ENCODE assay signal across 13 cellular contexts in the genomic region with DNA sequence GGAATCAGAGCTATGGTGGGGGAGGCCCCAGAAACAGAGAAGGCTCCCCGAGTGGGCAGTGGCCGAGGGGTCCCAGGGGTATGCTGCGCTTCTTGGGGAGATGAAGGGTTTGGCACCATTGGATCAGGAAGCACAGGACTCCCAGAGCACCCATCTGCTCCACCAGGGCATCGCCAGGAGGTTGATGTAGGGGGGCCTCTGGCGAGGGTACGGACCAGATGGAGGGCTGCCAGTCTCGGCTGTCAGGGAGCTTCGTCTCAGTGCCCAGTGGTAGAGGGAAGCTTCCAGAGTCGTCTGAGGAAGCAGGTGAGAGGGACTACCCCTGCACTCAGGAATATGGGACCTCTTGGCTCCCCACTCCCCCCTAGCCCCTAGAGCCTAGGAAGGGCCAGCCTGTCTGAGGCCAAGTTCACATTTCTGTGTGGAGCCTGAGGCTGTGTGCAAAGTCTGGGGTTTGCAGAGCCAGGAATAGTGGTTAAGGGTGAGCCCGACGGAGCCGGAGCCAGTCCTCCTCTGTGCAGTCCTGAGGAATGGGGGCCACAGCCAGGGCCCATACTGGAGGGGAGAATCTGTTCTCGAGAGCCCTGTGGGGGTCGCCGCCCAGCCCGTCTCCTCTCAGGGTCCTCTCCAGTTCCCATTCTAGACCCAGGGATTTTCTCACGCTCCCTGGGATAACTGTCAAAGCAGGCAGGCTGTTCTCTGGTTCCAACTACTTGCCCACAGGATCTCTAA. TPM values are rescaled to one million over a fixed set of nuclear protein-coding genes. Genes with fewer than 3 reads are reported as not detected.
DNase-seq lines count a peak whose midpoint lies in the region; ATAC-seq and TF ChIP-seq lines count a peak whose summit lies in the region.
"Had no signal": no experiment of that assay in that cellular context is flagged by ENCODE, and none has a peak within 500 bp of the region (broad histone marks: within the 10 kb centered on the region; RNA-seq: fewer than 3 reads in every experiment).

No MANE protein-coding gene starts in this region.

- no peak overlapping the region for H3K4me3 ChIP-seq in A673 (ENCODE audit: low read depth, low read length, poor library complexity, severe bottlenecking)
- no peak overlapping the region for H3K4me3 ChIP-seq in OCI-LY7 (ENCODE audit: low read depth, low read length, poor library complexity, severe bottlenecking)
- no peak overlapping the region for H3K4me3 ChIP-seq in esophagus (ENCODE audit: low read depth in 1 of 2, low read length in 2 of 2)
- no peak overlapping the region for H3K4me3 ChIP-seq in upper lobe of left lung
- H3K4me3 ChIP-seq: body of pancreas, HAP-1, SJSA1 had no signal

- H3K36me3 ChIP-seq in A673 (ENCODE audit: insufficient read depth, low read length, poor library complexity, severe bottlenecking): peaks cover 55% of the 10 kb centered on the region
- peaks cover 62% of the 10 kb centered on the region for H3K36me3 ChIP-seq in OCI-LY7 (ENCODE audit: insufficient read depth, low read length)
- H3K36me3 ChIP-seq in esophagus (ENCODE audit: control insufficient read depth in 2 of 2, insufficient read depth in 2 of 2, low read length in 1 of 2): peaks cover 9 to 61% of the 10 kb centered on the region in 2 donors
- peaks cover 34 to 80% (median 71%) of the 10 kb centered on the region in 4 donors for H3K36me3 ChIP-seq in upper lobe of left lung

- no peaks in the 10 kb centered on the region for H3K9me3 ChIP-seq in A673 (ENCODE audit: low read depth, low read length, poor library complexity, severe bottlenecking)
- no peaks in the 10 kb centered on the region for H3K9me3 ChIP-seq in OCI-LY7 (ENCODE audit: low read length)
- H3K9me3 ChIP-seq in esophagus (ENCODE audit: control insufficient read depth in 2 of 2, insufficient read depth in 1 of 2, low read depth in 1 of 2, low read length in 1 of 2): no peaks in the 10 kb centered on the region
- H3K9me3 ChIP-seq in upper lobe of left lung: no peaks in the 10 kb centered on the region
- H3K9me3 ChIP-seq: body of pancreas, HAP-1, SJSA1 had no signal

- no peak overlapping the region for H2AFZ ChIP-seq in OCI-LY7 (ENCODE audit: low read length)

- H3K27me3 ChIP-seq in A673 (replicated peaks; ENCODE audit: insufficient read depth, low read depth, low read length, poor library complexity) (no peaks in the 10 kb centered on the region), esophagus (ENCODE audit: control insufficient read depth in 1 of 2, insufficient read depth in 2 of 2, low read length in 2 of 2) (no peaks in the 10 kb centered on the region), upper lobe of left lung (no peaks in the 10 kb centered on the region)
- H3K27me3 ChIP-seq: body of pancreas, SJSA1 had no signal

- no peaks in the 10 kb centered on the region for H4K20me1 ChIP-seq in OCI-LY7 (ENCODE audit: insufficient read depth, low read length)

- 62 to 67% methylated on average over 17 of the region's 17 CpGs for WGBS in esophagus, 2 donors
- 87 to 92% methylated on average over 15 to 17 of the region's 17 CpGs for WGBS in upper lobe of left lung, 2 donors

- intact Hi-C loops in A673 (cut with micrococcal nuclease; ENCODE audit: unreplicated experiment): no loop called here
- intact Hi-C loops in OCI-LY7 (cut with micrococcal nuclease; ENCODE audit: unreplicated experiment): no loop called here

- no peak for TF ChIP-seq EP300 in upper lobe of left lung (IDR thresholded peaks at IDR 0.05)

- H3K79me2 ChIP-seq in OCI-LY7 (ENCODE audit: insufficient read depth, low read depth, low read length): no peaks in the 10 kb centered on the region

- CTCF ChIA-PET in A673 (lab: Charles Lee): interaction anchor here (1.9 kb wide), 1 partner anchor 55 kb away, joined by 6 read pairs; no protein-coding TSS in a partner anchor
- CTCF ChIA-PET in OCI-LY7 (lab: Charles Lee; ENCODE audit: unreplicated experiment): no interaction called here

- H3K27ac ChIP-seq in A673 (ENCODE audit: low read depth, low read length, poor library complexity, severe bottlenecking): no peak overlapping the region
- no peak overlapping the region for H3K27ac ChIP-seq in OCI-LY7 (ENCODE audit: low read depth, low read length, poor library complexity, severe bottlenecking)
- peak overlapping the region; percentile 90 to 96 for H3K27ac ChIP-seq in esophagus (ENCODE audit: low read depth in 2 of 2, low read length in 1 of 2)
- H3K27ac ChIP-seq in upper lobe of left lung: peak overlapping the region in 2 of 4 donors; percentile 46 to 49
- H3K27ac ChIP-seq: body of pancreas, SJSA1 had no signal

- DNase-seq in A673 (ENCODE audit: low spot score): no peak
- no peak for DNase-seq in OCI-LY7 (ENCODE audit: low spot score)
- DNase-seq in cortex of kidney (lab: John Stamatoyannopoulos, UW): no peak
- no peak for DNase-seq in upper lobe of left lung
- no peak for DNase-seq in GM13976 (ENCODE audit: low spot score)
- DNase-seq: activated CD4-positive, alpha-beta T cell treated with anti-CD3 and anti-CD28 coated beads, Interleukin-2, amount 50 U/mL, for 1 hour; body of pancreas; NCI-H226; stimulated activated CD4-positive, alpha-beta T cell treated with anti-CD3 and anti-CD28 coated beads, Interleukin-1b, Interleukin-23, amount 100 ng/mL, for 48 hours had no signal

- no peaks in the 10 kb centered on the region for H3K4me1 ChIP-seq in A673 (ENCODE audit: insufficient read depth, low read length, poor library complexity, severe bottlenecking)
- H3K4me1 ChIP-seq in OCI-LY7 (ENCODE audit: insufficient read depth, low read length, poor library complexity, severe bottlenecking): peaks cover 6% of the 10 kb centered on the region
- peaks cover 3 to 18% of the 10 kb centered on the region in 2 donors for H3K4me1 ChIP-seq in esophagus (ENCODE audit: control insufficient read depth in 2 of 2, insufficient read depth in 2 of 2, low read length in 1 of 2)
- peaks cover 10 to 22% (median 14%) of the 10 kb centered on the region in 4 donors for H3K4me1 ChIP-seq in upper lobe of left lung

- POLR2A ChIA-PET in A673 (lab: Charles Lee; ENCODE audit: low non-redundant PET): no interaction called here
- POLR2A ChIA-PET in OCI-LY7 (lab: Charles Lee): no interaction called here

- TF ChIP-seq CTCF in A673 (conservative IDR thresholded peaks at IDR 0.05; ENCODE audit: low read depth, low read length): no peak
- no peak for TF ChIP-seq CTCF in OCI-LY7 (conservative IDR thresholded peaks at IDR 0.05; ENCODE audit: low read length)
- no peak for TF ChIP-seq CTCF in upper lobe of left lung (IDR thresholded peaks at IDR 0.05)
- no peak for TF ChIP-seq CTCF in GM13976 (IDR thresholded peaks at IDR 0.05; ENCODE audit: borderline replicate concordance, control extremely low read depth, extremely low read depth, insufficient read depth, missing control alignments)

- TSS peak; percentile 31 for BruUV-seq in A673 (replicated peaks; lab: Mats Ljungman, UMichigan)
- BruUV-seq in OCI-LY7 (replicated peaks; lab: Mats Ljungman, UMichigan): TSS peak; percentile 70

- no peaks in the 10 kb centered on the region for H3K9me2 ChIP-seq in OCI-LY7 (ENCODE audit: insufficient read depth, low read length)

- no peak for ATAC-seq in upper lobe of left lung (ENCODE audit: low FRiP score in 2 of 2)
- ATAC-seq: body of pancreas had no signal

- in situ Hi-C loops in GM13976 (cut with MboI; ENCODE audit: low sequenced_read_pairs, unreplicated experiment): no loop called here

- no peak for TF ChIP-seq POLR2A in upper lobe of left lung (IDR thresholded peaks at IDR 0.05)

- H3K4me2 ChIP-seq in OCI-LY7 (ENCODE audit: low read length): no peak overlapping the region

RNA-seq across cellular contexts. Expression of gene SLC48A1, which starts 10.2 kb away (rescaled TPM):
- 39.3 and 39.8 TPM in 2 replicates for total RNA-seq in A673 (2021)
- 3.8 and 9.6 TPM in 2 replicates for total RNA-seq in OCI-LY7 (2014; rRNA removed; shearing (Covaris generic))
- total RNA-seq in OCI-LY7 (2022): 8.6 and 12.0 TPM in 2 replicates
- 10 to 100 TPM; 17.7 to 20.6 TPM for polyA plus RNA-seq in esophagus
- total RNA-seq in upper lobe of left lung: 10 to 100 TPM; 26.5 to 36.5 (median 33.9) TPM

RNA-seq across cellular contexts. Expression of gene RAPGEF3, which starts 24.5 kb away (rescaled TPM):
- total RNA-seq in A673 (2021) (4.3 and 5.7 TPM in 2 replicates), OCI-LY7 (2022) (2.9 and 4.7 TPM in 2 replicates), upper lobe of left lung (10 to 100 TPM; 19.0 to 94.0 (median 52.1) TPM)
- total RNA-seq in OCI-LY7 (2014; rRNA removed; shearing (Covaris generic)): 0.69 and 0.80 TPM in 2 replicates
- 10 to 100 TPM; 23.2 to 75.2 TPM for polyA plus RNA-seq in esophagus

RNA-seq across cellular contexts. Expression of gene HDAC7, which starts 36.5 kb away (rescaled TPM):
- total RNA-seq in A673 (2021) (58.9 and 63.0 TPM in 2 replicates), OCI-LY7 (2022) (130 and 131 TPM in 2 replicates), upper lobe of left lung (100 to 1,000 TPM in 4 of 6 donors, 10 to 100 TPM in 2; 66.6 to 164 (median 126) TPM)
- total RNA-seq in OCI-LY7 (2014; rRNA removed; shearing (Covaris generic)): 38.4 and 45.9 TPM in 2 replicates
- polyA plus RNA-seq in esophagus: 10 to 100 TPM; 20.9 to 35.6 TPM

RNA-seq across cellular contexts. Expression of gene ENDOU, which starts 57.9 kb away (rescaled TPM):
- total RNA-seq in A673 (2021): 0.35 and 0.58 TPM in 2 replicates
- total RNA-seq in OCI-LY7 (2014; rRNA removed; shearing (Covaris generic)): 0.19 TPM in 1 of 2 replicates, not detected in the other
- total RNA-seq in OCI-LY7 (2022): 0.55 TPM in 1 of 2 replicates, not detected in the other
- polyA plus RNA-seq in esophagus: 100 to 1,000 TPM; 101 to 139 TPM
- 1 to 10 TPM in 2 of 6 donors, under 1 TPM in 2, not detected in 2; 0.14 to 2.1 (median 0.83) TPM for total RNA-seq in upper lobe of left lung
- total RNA-seq: body of pancreas, kidney epithelial cell, SJSA1 had no signal

Comparison
In these comparisons a context has a peak if more than half of its experiments do, and no peak if none do; other contexts are left out.
1. H3K27ac ChIP-seq: peak in esophagus (2 of 2); none in A673 (single experiment) and OCI-LY7 (single experiment).